Comparison of ENCODE assay signal across 12 cellular contexts in genomic region chr17:36931697-36932382, GRCh38. TPM values are rescaled to one million over a fixed set of nuclear protein-coding genes. Genes with fewer than 3 reads are reported as not detected.
DNase-seq lines count a peak whose midpoint lies in the region; ATAC-seq, FAIRE-seq and TF ChIP-seq lines count a peak whose summit lies in the region.
"Had no signal": no experiment of that assay in that cellular context is flagged by ENCODE, and none has a peak within 500 bp of the region (broad histone marks: within the 10 kb centered on the region; RNA-seq: fewer than 3 reads in every experiment).

No MANE protein-coding gene starts in this region.

- peaks cover 94 to 99% of the 10 kb centered on the region in 2 experiments for H3K27me3 ChIP-seq in endothelial cell of umbilical vein (ENCODE audit: control insufficient read depth in 2 of 2, insufficient read depth in 2 of 2, low read length in 2 of 2)
- H3K27me3 ChIP-seq in psoas muscle (ENCODE audit: insufficient read depth in 3 of 3, low read length in 2 of 3) = peaks cover 0 to 95% (median 77%) of the 10 kb centered on the region in 3 donors

- TF ChIP-seq POLR2A in endothelial cell of umbilical vein (IDR thresholded peaks at IDR 0.05; ENCODE audit: low read depth, low read length) = no peak

- intact Hi-C loops in endothelial cell of umbilical vein (cut with micrococcal nuclease) (loop anchor here (5.0 kb wide), 2 partner anchors 80 to 115 kb away; no protein-coding TSS in a partner anchor), psoas muscle (cut with DNase I) (no loop called here)

- H2AFZ ChIP-seq in endothelial cell of umbilical vein (ENCODE audit: low read depth, low read length) = no peak overlapping the region

- FAIRE-seq in endothelial cell of umbilical vein (lab: Jason Lieb, UNC) = no peak
- FAIRE-seq: A204.1, GM12878 had no signal

- H4K20me1 ChIP-seq in endothelial cell of umbilical vein (replicated peaks; ENCODE audit: control insufficient read depth, extremely low read depth, insufficient read depth, low read length) = no peaks in the 10 kb centered on the region

- no peak for ATAC-seq in psoas muscle
- ATAC-seq in GM18861 (IDR thresholded peaks at IDR 0.05; ENCODE audit: unreplicated experiment) = no peak
- ATAC-seq: GM12878 had no signal

- no peaks in the 10 kb centered on the region for H3K79me2 ChIP-seq in endothelial cell of umbilical vein (ENCODE audit: control insufficient read depth, insufficient read depth, low read length)

- no peaks in the 10 kb centered on the region for H3K36me3 ChIP-seq in endothelial cell of umbilical vein (ENCODE audit: control insufficient read depth in 2 of 2, extremely low read depth in 1 of 2, insufficient read depth in 2 of 2, low read length in 2 of 2)
- no peaks in the 10 kb centered on the region for H3K36me3 ChIP-seq in psoas muscle (ENCODE audit: insufficient read depth in 1 of 2, low read depth in 1 of 2)
- H3K36me3 ChIP-seq: Peyer's patch had no signal

- no peak overlapping the region for H3K4me2 ChIP-seq in endothelial cell of umbilical vein (ENCODE audit: insufficient read depth, low read length)

- H3K9me3 ChIP-seq in endothelial cell of umbilical vein (replicated peaks; ENCODE audit: control insufficient read depth, insufficient read depth, low read length) = no peaks in the 10 kb centered on the region
- no peaks in the 10 kb centered on the region for H3K9me3 ChIP-seq in psoas muscle
- H3K9me3 ChIP-seq: Peyer's patch had no signal

- WGBS in psoas muscle, 3 donors = 1 to 2% (median 2%) methylated on average over 30 of the region's 30 CpGs

- no peak overlapping the region for H3K27ac ChIP-seq in endothelial cell of umbilical vein (ENCODE audit: insufficient read depth, low read depth, low read length)
- no peak overlapping the region for H3K27ac ChIP-seq in psoas muscle
- H3K27ac ChIP-seq: Peyer's patch had no signal

- dilution Hi-C loops in endothelial cell of umbilical vein (cut with MboI; ENCODE audit: extremely low pct_ligation_motif_present, low sequenced_read_pairs) = no loop called here

- H3K4me1 ChIP-seq in endothelial cell of umbilical vein (ENCODE audit: control insufficient read depth, extremely low read depth, insufficient read depth, low read length) (peaks cover 5% of the 10 kb centered on the region), psoas muscle (peaks cover 37% of the 10 kb centered on the region)

- POLR2A ChIA-PET in endothelial cell of umbilical vein (lab: Charles Lee) = no interaction called here

- no peak overlapping the region for H3K4me3 ChIP-seq in endothelial cell of umbilical vein (replicated peaks in 1 of 3; ENCODE audit: insufficient read depth in 1 of 3, low read depth in 1 of 3, low read length in 3 of 3)
- peak overlapping the region; percentile 49 for H3K4me3 ChIP-seq in psoas muscle
- H3K4me3 ChIP-seq: GM12878 had no signal

- H3K9ac ChIP-seq in endothelial cell of umbilical vein (replicated peaks; ENCODE audit: extremely low read depth, insufficient read depth, low read length) = no peak overlapping the region

- peak; percentile 50 for DNase-seq in DMS79 treated with DMSO at 0.1 percent for 48 hours (lab: John Stamatoyannopoulos, UW)
- DNase-seq in DMS79 (lab: John Stamatoyannopoulos, UW) = no peak
- DNase-seq in NCI-H774 (lab: John Stamatoyannopoulos, UW) = peak; percentile 21
- DNase-seq in endothelial cell of umbilical vein (ENCODE audit: low read depth, low spot score) = no peak
- DNase-seq in psoas muscle = peak in 1 of 2 donors; percentile 48
- no peak for DNase-seq in T-helper 9 cell
- no peak for DNase-seq in effector CD4-positive, alpha-beta T cell

- CTCF ChIA-PET in endothelial cell of umbilical vein (lab: Charles Lee) = no interaction called here

- no TSS peak for BruUV-seq in endothelial cell of umbilical vein (replicated peaks; lab: Mats Ljungman, UMichigan)

- TF ChIP-seq CTCF in endothelial cell of umbilical vein (IDR thresholded peaks at IDR 0.05; ENCODE audit: extremely low read depth in 1 of 2, insufficient read depth in 1 of 2, low read depth in 1 of 2, low read length in 2 of 2) (no peak), psoas muscle (IDR thresholded peaks at IDR 0.05) (no peak)

- no peaks in the 10 kb centered on the region for H3K9me1 ChIP-seq in endothelial cell of umbilical vein (replicated peaks; ENCODE audit: control insufficient read depth, extremely low read depth, insufficient read depth, low read length)

TF ChIP-seq in endothelial cell of umbilical vein, 7 proteins besides CTCF, POLR2A, EP300 and RAD21:
- TF ChIP-seq EZH2 (IDR thresholded peaks at IDR 0.05; ENCODE audit: borderline replicate concordance, low read depth, low read length, severe bottlenecking) (peak; percentile 92), POLR2AphosphoS5 (IDR thresholded peaks at IDR 0.05; ENCODE audit: insufficient read depth, low read depth, low read length) (no peak)

RNA-seq across cellular contexts. Expression of gene LHX1, which starts 5.4 kb away (rescaled TPM):
- total RNA-seq in endothelial cell of umbilical vein = not detected in 2 replicates
- not detected in 2 replicates for polyA plus RNA-seq in endothelial cell of umbilical vein
- not detected in 2 replicates for polyA plus RNA-seq in endothelial cell of umbilical vein (2011; cell fraction: cytosol; rRNA removed)
- polyA plus RNA-seq in endothelial cell of umbilical vein (2011; cell fraction: nucleus; rRNA removed) = not detected in 2 replicates
- not detected in 2 replicates for polyA plus RNA-seq in endothelial cell of umbilical vein (2012)
- polyA minus RNA-seq in endothelial cell of umbilical vein = not detected in 2 replicates
- not detected for polyA minus RNA-seq in endothelial cell of umbilical vein (2011; cell fraction: cytosol; rRNA and poly(A)+ RNA removed)
- not detected in 2 replicates for polyA minus RNA-seq in endothelial cell of umbilical vein (2011; cell fraction: nucleus; rRNA and poly(A)+ RNA removed)
- total RNA-seq in psoas muscle = not detected
- not detected for polyA plus RNA-seq in psoas muscle
- total RNA-seq: GM12878, omental fat pad, Peyer's patch had no signal
- polyA plus RNA-seq: GM12878 had no signal

RNA-seq across cellular contexts. Expression of gene AATF, which starts 16.9 kb away (rescaled TPM):
- total RNA-seq in endothelial cell of umbilical vein (44.8 and 47.2 TPM in 2 replicates), psoas muscle (10 to 100 TPM; 23.5 to 40.6 (median 36.6) TPM)
- polyA plus RNA-seq in endothelial cell of umbilical vein (11.0 and 15.7 TPM in 2 replicates), psoas muscle (10 to 100 TPM; 41.4 to 54.8 (median 52.8) TPM)
- polyA plus RNA-seq in endothelial cell of umbilical vein (2011; cell fraction: cytosol; rRNA removed) = 16.5 and 17.7 TPM in 2 replicates
- 14.3 and 18.2 TPM in 2 replicates for polyA plus RNA-seq in endothelial cell of umbilical vein (2011; cell fraction: nucleus; rRNA removed)
- polyA plus RNA-seq in endothelial cell of umbilical vein (2012) = 39.9 and 47.6 TPM in 2 replicates
- polyA minus RNA-seq in endothelial cell of umbilical vein = 12.7 and 13.5 TPM in 2 replicates
- polyA minus RNA-seq in endothelial cell of umbilical vein (2011; cell fraction: cytosol; rRNA and poly(A)+ RNA removed) = 31.6 TPM
- polyA minus RNA-seq in endothelial cell of umbilical vein (2011; cell fraction: nucleus; rRNA and poly(A)+ RNA removed) = 12.0 and 14.4 TPM in 2 replicates

Comparison
In these comparisons a context has a peak if more than half of its experiments do, and no peak if none do; other contexts are left out.
1. DNase-seq: peak in DMS79 treated with DMSO at 0.1 percent for 48 hours (single experiment) and NCI-H774 (single experiment); none in DMS79 (single experiment), endothelial cell of umbilical vein (single experiment), T-helper 9 cell (single experiment) and effector CD4-positive, alpha-beta T cell (single experiment).